In genomic region chr5:176361437-176362097, GRCh38 we compare ENCODE assay signal across 8 cellular contexts. TPM values are rescaled to one million over a fixed set of nuclear protein-coding genes. Genes with fewer than 3 reads are reported as not detected.
DNase-seq lines count a peak whose midpoint lies in the region; ATAC-seq and TF ChIP-seq lines count a peak whose summit lies in the region.

KIAA1191 (minus strand) TSS chr5:176361764; CDS start chr5:176359508, 2,256 bp downstream.

- no peaks in the 10 kb centered on the region for H3K9me3 ChIP-seq in mucosa of rectum (ENCODE audit: control insufficient read depth in 2 of 2, low read length in 2 of 2)

- H3K9ac ChIP-seq in mucosa of rectum (ENCODE audit: low read depth in 1 of 2, low read length in 2 of 2): peak within 1 kb of the TSS; percentile 88 to 90

- H3K27ac ChIP-seq in mucosa of rectum (ENCODE audit: low read depth in 2 of 2, low read length in 2 of 2): peak within 1 kb of the TSS; percentile 61 to 76

- ATAC-seq in GM21576 (IDR thresholded peaks at IDR 0.05; ENCODE audit: unreplicated experiment): peak; percentile 83

- no peak for TF ChIP-seq EP300 in Ishikawa (IDR thresholded peaks at IDR 0.05; ENCODE audit: borderline replicate concordance)

- peaks cover 8 to 14% of the 10 kb centered on the region in 2 donors for H3K4me1 ChIP-seq in mucosa of rectum (ENCODE audit: control insufficient read depth in 2 of 2, insufficient read depth in 2 of 2, low read length in 2 of 2)

- peaks cover 6 to 9% of the 10 kb centered on the region in 2 donors for H3K36me3 ChIP-seq in mucosa of rectum (ENCODE audit: control insufficient read depth in 2 of 2, insufficient read depth in 2 of 2, low read length in 2 of 2)

- H3K27me3 ChIP-seq in mucosa of rectum (ENCODE audit: control insufficient read depth in 2 of 2, insufficient read depth in 2 of 2, low read length in 2 of 2): no peaks in the 10 kb centered on the region

- peak; percentile 23 for TF ChIP-seq CTCF in epithelial cell of proximal tubule (conservative IDR thresholded peaks at IDR 0.05; ENCODE audit: low read depth, low read length)

- DNase-seq in DMS53 (lab: John Stamatoyannopoulos, UW) (peak; percentile 96), OCI-M2 (lab: John Stamatoyannopoulos, UW; ENCODE audit: unreplicated experiment) (peak; percentile 71), activated T-cell treated with anti-CD3 and anti-CD28 coated beads for 48 hours (ENCODE audit: low read depth) (peak; percentile 92), epithelial cell of proximal tubule (ENCODE audit: low read depth) (peak; percentile 44)
- peak; percentile 94 for DNase-seq in stimulated activated CD8-positive, alpha-beta memory T cell treated with anti-CD3 and anti-CD28 coated beads, Interleukin-4, amount 100 ng/mL, for 48 hours

- peak; percentile 24; the same call in 1 of the 2 replicates for TF ChIP-seq RAD21 in Ishikawa (IDR thresholded peaks at IDR 0.05; ENCODE audit: low read depth)

- peak within 1 kb of the TSS; percentile 99 for H3K4me3 ChIP-seq in epithelial cell of proximal tubule (ENCODE audit: low read depth, low read length)
- peak within 1 kb of the TSS; percentile 89 to 97 for H3K4me3 ChIP-seq in mucosa of rectum (ENCODE audit: low read length in 2 of 2)

TF ChIP-seq in Ishikawa, 13 proteins besides CTCF, POLR2A, EP300 and RAD21:
- no peak; the same call in 1 of the 2 replicates for TF ChIP-seq NFIC (IDR thresholded peaks at IDR 0.05)
- peak; percentile 82 for TF ChIP-seq TAF1 (IDR thresholded peaks at IDR 0.05; ENCODE audit: low read depth)
- TF ChIP-seq MAX (IDR thresholded peaks at IDR 0.05): peak; percentile 75
- 0 out of 2 replicates have a peak, but pooled peaks have one; percentile 8 for TF ChIP-seq TEAD4 (IDR thresholded peaks at IDR 0.05)
- TF ChIP-seq FOXM1 (IDR thresholded peaks at IDR 0.05; ENCODE audit: borderline replicate concordance, low read depth): no peak
- no peak; the same call in 1 of the 2 replicates for TF ChIP-seq YY1 (IDR thresholded peaks at IDR 0.05; ENCODE audit: low read depth)
- TF ChIP-seq CREB1 (IDR thresholded peaks at IDR 0.05; ENCODE audit: low read depth): no peak
- no peak for TF ChIP-seq CEBPB (IDR thresholded peaks at IDR 0.05)
- 0 out of 2 replicates have a peak, but pooled peaks have one; percentile 19 for TF ChIP-seq TCF12 (IDR thresholded peaks at IDR 0.05; ENCODE audit: low read depth)
- no peak for TF ChIP-seq EGR1 (IDR thresholded peaks at IDR 0.05)
- peak; percentile 75 for TF ChIP-seq ZBTB7A (IDR thresholded peaks at IDR 0.05; ENCODE audit: low read depth)

RNA-seq across cellular contexts. Expression of gene KIAA1191, which starts in this region (rescaled TPM):
- total RNA-seq in epithelial cell of proximal tubule: 88.1 and 90.1 TPM in 2 replicates

Comparison
In these comparisons a context has a peak if more than half of its experiments do, and no peak if none do; other contexts are left out.
1. Peak in every context shown above with its lines: DNase-seq, ATAC-seq, H3K4me3 ChIP-seq and H3K27ac ChIP-seq.
2. DNase-seq: peak in every context shown above with its lines; median percentile 96 in DMS53; 94 in stimulated activated CD8-positive, alpha-beta memory T cell treated with anti-CD3 and anti-CD28 coated beads, Interleukin-4, amount 100 ng/mL, for 48 hours; 92 in activated T-cell treated with anti-CD3 and anti-CD28 coated beads for 48 hours; 71 in OCI-M2; 44 in epithelial cell of proximal tubule.